Comparison of ENCODE assay signal across 9 cellular contexts in the genomic region with DNA sequence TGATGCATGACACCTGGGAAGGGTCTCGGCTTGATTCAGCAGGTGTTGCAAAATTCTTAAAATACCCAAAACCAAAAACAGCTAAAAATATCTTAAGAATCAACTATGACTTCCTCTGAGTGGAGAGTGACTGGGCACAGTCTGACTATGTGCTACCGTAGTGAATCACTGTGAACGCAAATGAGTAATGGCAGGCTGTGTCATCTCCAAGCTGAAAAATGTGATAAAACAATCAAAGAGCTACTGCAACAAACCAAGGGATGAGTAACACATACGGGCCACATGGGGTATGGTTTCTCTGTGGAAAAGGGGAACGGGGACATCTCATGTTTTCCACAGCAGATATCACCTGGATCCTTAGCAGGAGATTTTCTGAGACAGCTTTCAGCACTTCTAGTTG.
DNase-seq lines count a peak whose midpoint lies in the region; ATAC-seq, FAIRE-seq and TF ChIP-seq lines count a peak whose summit lies in the region.
"Had no signal": no experiment of that assay in that cellular context is flagged by ENCODE, and none has a peak within 500 bp of the region (broad histone marks: within the 10 kb centered on the region; RNA-seq: fewer than 3 reads in every experiment).

No MANE protein-coding gene starts in this region.

- DNase-seq in bronchial epithelial cell (ENCODE audit: low read depth) = peak; percentile 97
- no peak for DNase-seq in stimulated activated naive CD4-positive, alpha-beta T cell treated with Interleukin-2 at 50 U/mL for 16 hours (lab: John Stamatoyannopoulos, UW)
- DNase-seq in left lobe of liver (ENCODE audit: low spot score) = no peak
- no peak for DNase-seq in NCI-H146 (lab: John Stamatoyannopoulos, UW)
- DNase-seq in activated naive CD4-positive, alpha-beta T cell treated with Interleukin-2 at 50 U/mL for 16 hours = no peak
- DNase-seq: cerebellar nuclear complex had no signal

- H3K27me3 ChIP-seq in BLaER1 treated with 17β-estradiol and CSF1 and Interleukin-3, amounts not matched to agents 10 nM and 100 nM = no peaks in the 10 kb centered on the region
- no peaks in the 10 kb centered on the region for H3K27me3 ChIP-seq in bronchial epithelial cell (ENCODE audit: control insufficient read depth, insufficient read depth, low read length)

- no peak overlapping the region for H3K4me3 ChIP-seq in BLaER1 treated with 17β-estradiol and CSF1 and Interleukin-3, amounts not matched to agents 10 nM and 100 nM
- H3K4me3 ChIP-seq in bronchial epithelial cell (ENCODE audit: low read depth, low read length) = no peak overlapping the region

- ATAC-seq in GM19328 (IDR thresholded peaks at IDR 0.05; ENCODE audit: unreplicated experiment) = peak; percentile 77
- ATAC-seq in HG03442 (IDR thresholded peaks at IDR 0.05; ENCODE audit: unreplicated experiment) = peak; percentile 80
- ATAC-seq in left lobe of liver = no peak

- peak overlapping the region in 3 of 11 experiments; percentile 26 to 40 (median 34); a peak in 4 of 22 replicates for H3K27ac ChIP-seq in BLaER1 treated with 17β-estradiol and CSF1 and Interleukin-3, amounts not matched to agents 10 nM and 100 nM

- peak; percentile 85 for FAIRE-seq in bronchial epithelial cell (lab: Jason Lieb, UNC)

- 0 out of 22 replicates have a peak overlapping the region, but pooled peaks of 1 of the 11 experiments have one; percentile 13 for H3K9ac ChIP-seq in BLaER1 treated with 17β-estradiol and CSF1 and Interleukin-3, amounts not matched to agents 10 nM and 100 nM

- H3K4me2 ChIP-seq in BLaER1 treated with 17β-estradiol and CSF1 and Interleukin-3, amounts not matched to agents 10 nM and 100 nM = peak overlapping the region in 10 of 11 experiments; percentile 13 to 62 (median 28); a peak in 16 of 22 replicates

- peaks cover 8 to 22% (median 11%) of the 10 kb centered on the region in 10 experiments; a peak in 17 of 20 replicates for H3K4me1 ChIP-seq in BLaER1 treated with 17β-estradiol and CSF1 and Interleukin-3, amounts not matched to agents 10 nM and 100 nM

- TF ChIP-seq CTCF in bronchial epithelial cell (IDR thresholded peaks at IDR 0.05; ENCODE audit: insufficient read depth, low read length, severe bottlenecking) = no peak

- no peaks in the 10 kb centered on the region for H3K36me3 ChIP-seq in BLaER1 treated with 17β-estradiol and CSF1 and Interleukin-3, amounts not matched to agents 10 nM and 100 nM
- H3K36me3 ChIP-seq in bronchial epithelial cell (ENCODE audit: control insufficient read depth, insufficient read depth, low read length) = no peaks in the 10 kb centered on the region

- no peaks in the 10 kb centered on the region for H4K20me1 ChIP-seq in BLaER1 treated with 17β-estradiol and CSF1 and Interleukin-3, amounts not matched to agents 10 nM and 100 nM

- H3K9me3 ChIP-seq in BLaER1 treated with 17β-estradiol and CSF1 and Interleukin-3, amounts not matched to agents 10 nM and 100 nM (replicated peaks in 1 of 11) = peaks cover 0 to 14% (median 8%) of the 10 kb centered on the region in 11 experiments; a peak in 7 of 22 replicates
